13 cellular contexts compared by ENCODE assay signal in genomic region chr2:181738074-181738473, GRCh38. TPM values are rescaled to one million over a fixed set of nuclear protein-coding genes. Genes with fewer than 3 reads are reported as not detected.
DNase-seq lines count a peak whose midpoint lies in the region; ATAC-seq and TF ChIP-seq lines count a peak whose summit lies in the region.
"Had no signal": no experiment of that assay in that cellular context is flagged by ENCODE, and none has a peak within 500 bp of the region (broad histone marks: within the 10 kb centered on the region; RNA-seq: fewer than 3 reads in every experiment).

No MANE protein-coding gene starts in this region.

- intact Hi-C loops in Calu3 (cut with micrococcal nuclease; ENCODE audit: unreplicated experiment): loop anchor here (1.0 to 5.0 kb wide), 2 partner anchors 339 to 914 kb away; no protein-coding TSS in a partner anchor
- intact Hi-C loops in PC-9 (cut with micrococcal nuclease; ENCODE audit: unreplicated experiment): no loop called here

- DNase-seq in Calu3 (no peak), H7 (peak; percentile 34), PC-9 (no peak), fibroblast of the aortic adventitia (ENCODE audit: low read depth) (peak; percentile 17), AG20443 (ENCODE audit: low spot score) (no peak)
- DNase-seq: activated naive CD4-positive, alpha-beta T cell treated with anti-CD3 and anti-CD28 coated beads, Interleukin-2, amount 50 U/mL, for 16 hours; midbrain; stimulated activated CD4-positive, alpha-beta T cell treated with anti-CD3 and anti-CD28 coated beads, Interleukin-1b, Interleukin-23, amount 100 ng/mL, for 48 hours; tibial artery had no signal

- no peak overlapping the region for H3K27ac ChIP-seq in PC-9
- H3K27ac ChIP-seq: esophagus muscularis mucosa, tibial artery had no signal

- no peak overlapping the region for H3K4me2 ChIP-seq in PC-9

- POLR2A ChIA-PET in PC-9 (lab: Charles Lee; ENCODE audit: unreplicated experiment): interaction anchor here (0.6 kb wide), 1 partner anchor 283 kb away, joined by 8 read pairs; no protein-coding TSS in a partner anchor

- CTCF ChIA-PET in Calu3 (lab: Charles Lee) (interaction anchor here (0.6 to 1.5 kb wide), 8 partner anchors 8 to 340 kb away, joined by 3 to 7 read pairs (median 4); no protein-coding TSS in a partner anchor), PC-9 (lab: Charles Lee) (interaction anchor here (0.6 to 1.0 kb wide), 2 partner anchors 282 to 327 kb away, joined by 3 read pairs; no protein-coding TSS in a partner anchor)

- H3K4me3 ChIP-seq in H7 (ENCODE audit: insufficient read depth, low read depth, low read length) (no peak overlapping the region), PC-9 (no peak overlapping the region), fibroblast of the aortic adventitia (ENCODE audit: low read depth, low read length) (no peak overlapping the region)
- H3K4me3 ChIP-seq: esophagus muscularis mucosa, tibial artery had no signal

- TF ChIP-seq CTCF in Calu3 (IDR thresholded peaks at IDR 0.05; ENCODE audit: unreplicated experiment) (peak; percentile 20), PC-9 (conservative IDR thresholded peaks at IDR 0.05) (peak; percentile 59), fibroblast of the aortic adventitia (IDR thresholded peaks at IDR 0.05; ENCODE audit: insufficient read depth, low read length) (no peak)

- H3K27me3 ChIP-seq in H7 (ENCODE audit: control insufficient read depth, insufficient read depth, low read length): no peaks in the 10 kb centered on the region
- no peaks in the 10 kb centered on the region for H3K27me3 ChIP-seq in PC-9 (ENCODE audit: insufficient read depth, low read depth)
- H3K27me3 ChIP-seq: esophagus muscularis mucosa, tibial artery had no signal

- no peaks in the 10 kb centered on the region for H3K36me3 Mint-ChIP-seq in Calu3 (ENCODE audit: insufficient read depth, unreplicated experiment)

- H3K4me1 ChIP-seq in PC-9 (replicated peaks; ENCODE audit: insufficient read depth): peaks cover 2% of the 10 kb centered on the region

- H3F3A ChIP-seq in PC-9 (ENCODE audit: insufficient read depth, low read depth): 0 out of 2 replicates have a peak, but pooled peaks cover under 1% of the 10 kb centered on the region

- H3K4me1 Mint-ChIP-seq in Calu3 (ENCODE audit: low read depth, unreplicated experiment): peaks cover 17% of the 10 kb centered on the region

- no peaks in the 10 kb centered on the region for H3K9me3 Mint-ChIP-seq in Calu3 (ENCODE audit: low read depth, unreplicated experiment)

- H3K27me3 Mint-ChIP-seq in Calu3 (ENCODE audit: unreplicated experiment): no peaks in the 10 kb centered on the region

- H3K9me2 ChIP-seq in PC-9 (ENCODE audit: insufficient read depth): no peaks in the 10 kb centered on the region

- no peaks in the 10 kb centered on the region for H3K79me2 ChIP-seq in PC-9 (ENCODE audit: low read depth)

- H3K36me3 ChIP-seq in H7 (replicated peaks; ENCODE audit: control insufficient read depth, insufficient read depth, low read length): no peaks in the 10 kb centered on the region
- no peaks in the 10 kb centered on the region for H3K36me3 ChIP-seq in PC-9 (ENCODE audit: low read depth)
- H3K36me3 ChIP-seq: esophagus muscularis mucosa, tibial artery had no signal

- no peaks in the 10 kb centered on the region for H4K20me1 ChIP-seq in PC-9 (ENCODE audit: insufficient read depth)

- no peak overlapping the region for H2AFZ ChIP-seq in PC-9

- BruUV-seq in Calu3 (replicated peaks; lab: Mats Ljungman, UMichigan) (no TSS peak), PC-9 (replicated peaks; lab: Mats Ljungman, UMichigan) (no TSS peak)

- H3K9me3 ChIP-seq in PC-9 (ENCODE audit: insufficient read depth, low read depth): no peaks in the 10 kb centered on the region
- H3K9me3 ChIP-seq: esophagus muscularis mucosa, tibial artery had no signal

- ATAC-seq in GM21390 (IDR thresholded peaks at IDR 0.05; ENCODE audit: unreplicated experiment): no peak
- ATAC-seq in GM19452 (IDR thresholded peaks at IDR 0.05; ENCODE audit: unreplicated experiment): no peak
- no peak for ATAC-seq in GM18858 (IDR thresholded peaks at IDR 0.05; ENCODE audit: unreplicated experiment)

- no peak overlapping the region for H3K4me3 Mint-ChIP-seq in Calu3 (ENCODE audit: low read depth, unreplicated experiment)

- H3K27ac Mint-ChIP-seq in Calu3 (ENCODE audit: unreplicated experiment): no peak overlapping the region

RNA-seq across cellular contexts. Expression of gene NEUROD1, which starts 57.8 kb away (rescaled TPM):
- total RNA-seq in Calu3 (2022): not detected in 2 replicates
- 0.04 TPM in 1 of 2 replicates, not detected in the other for total RNA-seq in H7 (2014; rRNA removed; shearing (Covaris generic))
- not detected in 2 replicates for total RNA-seq in PC-9 (2021)
- total RNA-seq in fibroblast of the aortic adventitia (ENCODE audit: low replicate concordance): not detected in 2 replicates
- total RNA-seq: esophagus muscularis mucosa had no signal

Comparison
In these comparisons a context has a peak if more than half of its experiments do, and no peak if none do; other contexts are left out.
1. DNase-seq: peak in H7 (single experiment) and fibroblast of the aortic adventitia (single experiment); none in Calu3 (single experiment), PC-9 (0 of 2) and AG20443 (single experiment).